Comparison of ENCODE assay signal across 26 cellular contexts in the genomic region with DNA sequence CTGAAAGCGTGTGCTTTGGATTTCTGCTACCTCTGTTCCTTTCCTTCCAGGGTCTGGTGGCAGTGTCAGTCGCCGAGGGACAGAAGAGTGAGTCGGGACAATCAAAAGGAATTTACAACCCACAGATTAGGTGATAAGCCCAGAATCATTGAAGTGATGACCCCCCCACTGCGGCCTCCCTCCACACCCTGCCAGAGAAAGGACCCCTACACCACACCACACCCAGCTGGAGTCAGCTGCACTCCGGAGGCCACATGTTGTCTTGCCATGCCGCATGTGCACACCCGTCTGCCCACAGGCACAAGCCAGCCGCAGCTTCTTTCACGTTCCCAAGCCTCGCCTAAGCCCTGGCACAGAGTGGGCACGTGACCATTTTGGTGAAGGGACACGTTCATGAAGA.
"Had no signal": no experiment of that assay in that cellular context is flagged by ENCODE, and none has a peak within 500 bp of the region (broad histone marks: within the 10 kb centered on the region; RNA-seq: fewer than 3 reads in every experiment).

No MANE protein-coding gene starts in this region.

- H3K27ac ChIP-seq: dorsolateral prefrontal cortex, epithelial cell of prostate, gastrocnemius medialis, ovary, psoas muscle, skin epidermis, stomach, thyroid gland had no signal

- H3K4me1 Mint-ChIP-seq: memory B cell; mesothelial cell of epicardium; naive B cell; stimulated activated effector memory CD8-positive, alpha-beta T cell treated with anti-CD3 and anti-CD28 coated beads, Interleukin-12 subunit alpha, Interleukin-12 subunit beta, amount 100 ng/mL, for 72 hours had no signal

- H3K36me3 ChIP-seq: gastrocnemius medialis, ovary, stomach, thyroid gland had no signal

- H3K4me3 Mint-ChIP-seq: memory B cell; mesothelial cell of epicardium; naive B cell; nephron progenitor cell; stimulated activated effector memory CD8-positive, alpha-beta T cell treated with anti-CD3 and anti-CD28 coated beads, Interleukin-12 subunit alpha, Interleukin-12 subunit beta, amount 100 ng/mL, for 72 hours had no signal

- H3K9me3 ChIP-seq: gastrocnemius medialis, ovary, thyroid gland had no signal

- H3K27ac Mint-ChIP-seq: memory B cell; mesothelial cell of epicardium; nephron progenitor cell; stimulated activated effector memory CD8-positive, alpha-beta T cell treated with anti-CD3 and anti-CD28 coated beads, Interleukin-12 subunit alpha, Interleukin-12 subunit beta, amount 100 ng/mL, for 72 hours had no signal

- FAIRE-seq: colon, kidney had no signal

- H3K36me3 Mint-ChIP-seq: mesothelial cell of epicardium; naive B cell; stimulated activated effector memory CD8-positive, alpha-beta T cell treated with anti-CD3 and anti-CD28 coated beads, Interleukin-12 subunit alpha, Interleukin-12 subunit beta, amount 100 ng/mL, for 72 hours had no signal

- H3K4me1 ChIP-seq: gastrocnemius medialis, psoas muscle, stomach, thyroid gland had no signal

- H3K27me3 ChIP-seq: gastrocnemius medialis, ovary, thyroid gland had no signal

- H3K4me3 ChIP-seq: dorsolateral prefrontal cortex, gastrocnemius medialis, lung, mucosa of descending colon, ovary, psoas muscle, skin epidermis, stomach, thyroid gland had no signal

- DNase-seq: effector CD4-positive, alpha-beta T cell; foreskin fibroblast; gastrocnemius medialis; kidney; mucosa of descending colon; naive B cell; nephron progenitor cell; nucleus accumbens; ovary; posterior cingulate gyrus; psoas muscle; right cardiac atrium; stimulated activated CD4-positive, alpha-beta T cell treated with anti-CD3 and anti-CD28 coated beads, Interleukin-1b, Interleukin-23, amount 100 ng/mL, for 48 hours; stimulated activated CD4-positive, alpha-beta T cell treated with anti-CD3 and anti-CD28 coated beads, Interleukin-4, amount 100 ng/mL, for 24 hours; stimulated activated naive CD4-positive, alpha-beta T cell treated with Interleukin-2 at 50 U/mL for 16 hours; stomach; thyroid gland; trophoblast cell had no signal
